ENCODE assay signal across 8 cellular contexts in genomic region chr16:77722315-77723107, GRCh38. TPM values are rescaled to one million over a fixed set of nuclear protein-coding genes. Genes with fewer than 3 reads are reported as not detected.
DNase-seq lines count a peak whose midpoint lies in the region; ATAC-seq and TF ChIP-seq lines count a peak whose summit lies in the region.

Gene NUDT7 (plus strand): TSS chr16:77722514. CDS start chr16:77722583, 69 bp downstream.

- H3K4me1 Mint-ChIP-seq in activated naive CD8-positive, alpha-beta T cell treated with anti-CD3 and anti-CD28 coated beads, Interleukin-2, amount 50 U/mL, for 24 hours = peaks cover 11% of the 10 kb centered on the region

- H3K27me3 ChIP-seq in trophoblast cell (ENCODE audit: insufficient read depth, low read length) (no peaks in the 10 kb centered on the region), tibial nerve (no peaks in the 10 kb centered on the region)

- TF ChIP-seq POLR2A in tibial nerve (IDR thresholded peaks at IDR 0.05) = peak; percentile 73 to 81

- H3K18ac ChIP-seq in trophoblast cell (ENCODE audit: low read length) = peak within 1 kb of the TSS; percentile 94

- no peaks in the 10 kb centered on the region for H3K36me3 ChIP-seq in trophoblast cell (ENCODE audit: control insufficient read depth in 1 of 2, insufficient read depth in 2 of 2, low read length in 2 of 2)
- peaks cover 0 to 20% (median 0%) of the 10 kb centered on the region in 3 donors for H3K36me3 ChIP-seq in tibial nerve

- peak within 1 kb of the TSS; percentile 82 for H3K4ac ChIP-seq in trophoblast cell (ENCODE audit: low read depth, low read length)

- peak within 1 kb of the TSS; percentile 71 for H4K91ac ChIP-seq in trophoblast cell (ENCODE audit: low read depth, low read length)

- TF ChIP-seq CTCF in GM12865 (IDR thresholded peaks at IDR 0.05; ENCODE audit: insufficient read depth, low read depth, low read length, missing control alignments) (peak; percentile 24), tibial nerve (IDR thresholded peaks at IDR 0.05) (peak; percentile 6 to 56 (median 25))

- H3K79me2 ChIP-seq in trophoblast cell (ENCODE audit: control insufficient read depth, insufficient read depth, low read length, poor library complexity) = peaks cover 4% of the 10 kb centered on the region

- H3K36me3 Mint-ChIP-seq in activated naive CD8-positive, alpha-beta T cell treated with anti-CD3 and anti-CD28 coated beads, Interleukin-2, amount 50 U/mL, for 24 hours (ENCODE audit: low read depth) = peaks cover 9% of the 10 kb centered on the region

- DNase-seq in GM12865 (ENCODE audit: low read depth) (peak; percentile 97), NCI-H1092 (lab: John Stamatoyannopoulos, UW) (peak; percentile 96), cardiac septum (ENCODE audit: low spot score) (peak; percentile 98), trophoblast cell (peak; percentile 98 to 99), tibial nerve (ENCODE audit: low spot score in 2 of 2) (peak; percentile 99)
- DNase-seq in activated naive CD8-positive, alpha-beta T cell treated with anti-CD3 and anti-CD28 coated beads, Interleukin-2, amount 50 U/mL, for 24 hours = peak; percentile 99

- ATAC-seq in HG02610 (IDR thresholded peaks at IDR 0.05; ENCODE audit: unreplicated experiment) = peak; percentile 92
- ATAC-seq in SK-N-SH treated with all-trans-retinoic acid at 6 μM for 48 hours = peak; percentile 95
- ATAC-seq in activated naive CD8-positive, alpha-beta T cell treated with anti-CD3 and anti-CD28 coated beads, Interleukin-2, amount 50 U/mL, for 24 hours = peak; percentile 95

- peaks cover 0 to 5% of the 10 kb centered on the region in 2 experiments for H3K4me1 ChIP-seq in trophoblast cell (ENCODE audit: control insufficient read depth in 1 of 2, insufficient read depth in 2 of 2, low read length in 2 of 2)
- peaks cover 0 to 13% (median 5%) of the 10 kb centered on the region in 4 donors for H3K4me1 ChIP-seq in tibial nerve

- peak within 1 kb of the TSS; percentile 91 for H2AFZ ChIP-seq in trophoblast cell (ENCODE audit: insufficient read depth, low read length, poor library complexity)

- peak within 1 kb of the TSS; percentile 23 for H3K14ac ChIP-seq in trophoblast cell (ENCODE audit: low read length)

- H3K9me3 ChIP-seq in trophoblast cell (ENCODE audit: insufficient read depth, low read depth, low read length) (no peaks in the 10 kb centered on the region), tibial nerve (no peaks in the 10 kb centered on the region)

- peaks cover 8% of the 10 kb centered on the region for H3K79me1 ChIP-seq in trophoblast cell (ENCODE audit: low read length)

- peak within 1 kb of the TSS; percentile 86 for H3K9ac ChIP-seq in trophoblast cell (ENCODE audit: low read length)

- H3K27ac ChIP-seq in trophoblast cell (ENCODE audit: low read depth, low read length) (peak within 1 kb of the TSS; percentile 68), tibial nerve (peak within 1 kb of the TSS; percentile 72 to 91 (median 84))

- peak within 1 kb of the TSS; percentile 91 for H2BK120ac ChIP-seq in trophoblast cell (ENCODE audit: insufficient read depth, low read length, poor library complexity)

- peak within 1 kb of the TSS; percentile 2 for H2BK12ac ChIP-seq in trophoblast cell (ENCODE audit: low read length)

- no peak within 1 kb of the TSS for H3K23ac ChIP-seq in trophoblast cell (ENCODE audit: low read length)

- peaks cover 4% of the 10 kb centered on the region for H3K9me3 Mint-ChIP-seq in activated naive CD8-positive, alpha-beta T cell treated with anti-CD3 and anti-CD28 coated beads, Interleukin-2, amount 50 U/mL, for 24 hours

- intact Hi-C loops in cardiac septum (cut with DNase I) = loop anchor here (5.0 kb wide), 1 partner anchor 245 kb away; no protein-coding TSS in a partner anchor

- H3K27ac Mint-ChIP-seq in activated naive CD8-positive, alpha-beta T cell treated with anti-CD3 and anti-CD28 coated beads, Interleukin-2, amount 50 U/mL, for 24 hours = peak within 1 kb of the TSS; percentile 73

- peak in 1 of 2 donors; percentile 94 for TF ChIP-seq EP300 in tibial nerve (IDR thresholded peaks at IDR 0.05)

- peak within 1 kb of the TSS; percentile 39 for H4K12ac ChIP-seq in trophoblast cell (ENCODE audit: low read depth, low read length)

- H4K8ac ChIP-seq in trophoblast cell (ENCODE audit: low read depth, low read length) = peak within 1 kb of the TSS; percentile 72

- no peak within 1 kb of the TSS for H2AK5ac ChIP-seq in trophoblast cell (ENCODE audit: low read length)

- WGBS in trophoblast cell (ENCODE audit: extremely low coverage, insufficient coverage, insufficient read length) = no CpG with 5 or more reads among the region's 55 CpGs
- 0 to 2% methylated on average over 37 to 54 of the region's 55 CpGs for WGBS in tibial nerve, 2 donors

- H3K4me3 Mint-ChIP-seq in activated naive CD8-positive, alpha-beta T cell treated with anti-CD3 and anti-CD28 coated beads, Interleukin-2, amount 50 U/mL, for 24 hours = peak within 1 kb of the TSS; percentile 81

- H3K27me3 Mint-ChIP-seq in activated naive CD8-positive, alpha-beta T cell treated with anti-CD3 and anti-CD28 coated beads, Interleukin-2, amount 50 U/mL, for 24 hours = peaks cover 2% of the 10 kb centered on the region

- H2BK5ac ChIP-seq in trophoblast cell (ENCODE audit: low read depth, low read length, poor library complexity) = peak within 1 kb of the TSS; percentile 80

- H3K4me3 ChIP-seq in GM12865 (ENCODE audit: low read depth, low read length) (peak within 1 kb of the TSS; percentile 69), trophoblast cell (ENCODE audit: low read depth, low read length) (peak within 1 kb of the TSS; percentile 79), tibial nerve (peak within 1 kb of the TSS; percentile 56 to 87 (median 74))

- peak within 1 kb of the TSS; percentile 95 for H3K4me2 ChIP-seq in trophoblast cell (ENCODE audit: low read length)

TF ChIP-seq in SK-N-SH treated with all-trans-retinoic acid at 6 μM for 48 hours, 23 proteins besides CTCF, POLR2A, EP300 and RAD21:
- TF ChIP-seq TSHZ2 (CRISPR knock-in tag; IDR thresholded peaks at IDR 0.05) (no peak), ZNF8 (CRISPR knock-in tag; IDR thresholded peaks at IDR 0.05) (0 out of 2 replicates have a peak, but pooled peaks have one; percentile 11)

RNA-seq across cellular contexts. Expression of gene NUDT7, which starts in this region (rescaled TPM):
- total RNA-seq in cardiac septum (46.8 TPM), tibial nerve (10 to 100 TPM in 2 of 4 donors, 1 to 10 TPM in 2; 4.3 to 22.7 (median 11.6) TPM)
- 4.1 TPM in 2 replicates for polyA plus RNA-seq in trophoblast cell (2013)

Comparison
In these comparisons a context has a peak if more than half of its experiments do, and no peak if none do; other contexts are left out.
1. Peak in every context shown above with its lines: DNase-seq, ATAC-seq, H3K4me3 ChIP-seq and H3K27ac ChIP-seq.